Comparison of ENCODE assay signal across 16 cellular contexts in the genomic region with DNA sequence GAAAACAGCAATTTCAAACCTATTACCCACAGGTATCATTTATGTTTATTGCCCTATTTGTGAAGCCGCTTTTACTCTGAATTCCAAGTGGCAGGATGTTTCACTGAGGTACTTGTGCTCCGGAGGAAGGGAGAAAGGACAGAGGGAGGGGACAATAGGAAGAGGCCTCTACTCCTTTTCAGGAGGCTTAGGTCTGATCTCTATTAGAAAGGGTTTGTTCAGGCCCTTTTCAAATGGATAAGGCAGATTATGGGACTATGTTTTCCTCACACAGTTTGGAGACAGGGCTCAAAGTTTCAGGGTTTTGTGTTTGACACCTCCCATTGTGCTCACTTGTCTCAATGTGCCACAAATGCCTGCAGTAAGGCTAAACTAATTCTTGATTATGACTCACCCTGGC.
"Had no signal": no experiment of that assay in that cellular context is flagged by ENCODE, and none has a peak within 500 bp of the region (broad histone marks: within the 10 kb centered on the region; RNA-seq: fewer than 3 reads in every experiment).

No MANE protein-coding gene starts in this region.

- H3K4me1 ChIP-seq: lower lobe of right lung, sigmoid colon, stomach had no signal

- H3K4me3 ChIP-seq: lower lobe of right lung, sigmoid colon, stomach had no signal

- H3K27me3 ChIP-seq: sigmoid colon, stomach had no signal

- H3K27ac ChIP-seq: lower lobe of right lung, sigmoid colon, stomach had no signal

- FAIRE-seq: keratinocyte, TTC549 had no signal

- H3K9me3 ChIP-seq: lower lobe of right lung, stomach had no signal

- DNase-seq: activated B cell treated with CpG ODN at 0.5 μM for 24 hours; activated CD4-positive, alpha-beta memory T cell treated with anti-CD3 and anti-CD28 coated beads for 36 hours; activated CD4-positive, alpha-beta T cell treated with anti-CD3 and anti-CD28 coated beads for 4 hours; activated naive CD4-positive, alpha-beta T cell treated with Interleukin-2 at 50 U/mL for 16 hours; activated naive CD8-positive, alpha-beta T cell treated with anti-CD3 and anti-CD28 coated beads, Interleukin-2, amount 10 ng/mL, durations not matched to agents 7 days and 5 days; activated T-cell treated with anti-CD3 and anti-CD28 coated beads for 4 hours; effector memory CD8-positive, alpha-beta T cell; lower lobe of right lung; sigmoid colon; stimulated activated CD4-positive, alpha-beta T cell treated with anti-CD3 and anti-CD28 coated beads, Interleukin-4, amount 100 ng/mL, for 24 hours; stomach had no signal

- H3K36me3 ChIP-seq: lower lobe of right lung, sigmoid colon, stomach had no signal

- ATAC-seq: activated T-helper 17 cell treated with anti-CD3 and anti-CD28 coated beads, Interleukin-2, amount 50 U/mL, for 72 hours; effector memory CD8-positive, alpha-beta T cell; natural killer cell treated with Interleukin-12 subunit alpha and Interleukin-12 subunit beta and Interleukin-15 and Interleukin-18, amount 100 ng/mL, for 72 hours; stimulated activated effector memory CD8-positive, alpha-beta T cell treated with anti-CD3 and anti-CD28 coated beads, Interleukin-12 subunit alpha, Interleukin-12 subunit beta, amount 100 ng/mL, for 72 hours had no signal
